10 cellular contexts compared by ENCODE assay signal in genomic region chr7:25720427-25720826, GRCh38.
DNase-seq lines count a peak whose midpoint lies in the region; ATAC-seq, FAIRE-seq and TF ChIP-seq lines count a peak whose summit lies in the region.
"Had no signal": no experiment of that assay in that cellular context is flagged by ENCODE, and none has a peak within 500 bp of the region (broad histone marks: within the 10 kb centered on the region; RNA-seq: fewer than 3 reads in every experiment).

No MANE protein-coding gene starts in this region.

- intact Hi-C loops in Caco-2 (cut with micrococcal nuclease; ENCODE audit: unreplicated experiment) (loop anchor here (1.0 kb wide), 1 partner anchor 131 kb away; no protein-coding TSS in a partner anchor), stomach (cut with DNase I; ENCODE audit: low total_unique reads) (no loop called here)

- no peaks in the 10 kb centered on the region; the same call in 1 of the 2 replicates for H3K27me3 ChIP-seq in Caco-2 (replicated peaks; ENCODE audit: control insufficient read depth, insufficient read depth, low read length)
- H3K27me3 ChIP-seq in liver (ENCODE audit: control insufficient read depth in 4 of 4, insufficient read depth in 4 of 4, low read length in 3 of 4), result peaks cover 0 to 10% (median 0%) of the 10 kb centered on the region in 4 donors
- no peaks in the 10 kb centered on the region for H3K27me3 ChIP-seq in stomach

- H3K4me3 ChIP-seq in Caco-2 (ENCODE audit: low read depth, low read length) (no peak overlapping the region), liver (ENCODE audit: low read depth in 1 of 3, low read length in 3 of 3) (no peak overlapping the region), stomach (no peak overlapping the region)

- TF ChIP-seq CTCF in Caco-2 (IDR thresholded peaks at IDR 0.05; ENCODE audit: insufficient read depth in 1 of 2, low read depth in 1 of 2, low read length in 1 of 2, severe bottlenecking in 1 of 2, unreplicated experiment in 1 of 2) (peak; percentile 49 to 50), liver (IDR thresholded peaks at IDR 0.05; ENCODE audit: low read depth, low read length, missing input control) (no peak), stomach (IDR thresholded peaks at IDR 0.05) (no peak)

- H3K4me1 ChIP-seq in Caco-2, result no peaks in the 10 kb centered on the region
- H3K4me1 ChIP-seq in liver (ENCODE audit: control insufficient read depth in 4 of 4, insufficient read depth in 4 of 4, low read length in 3 of 4), result no peaks in the 10 kb centered on the region
- H3K4me1 ChIP-seq in stomach, result peaks cover 0 to 4% (median 0%) of the 10 kb centered on the region in 4 donors

- CTCF ChIA-PET in Caco-2 (lab: Charles Lee), result no interaction called here

- BruUV-seq in Caco-2 (replicated peaks; lab: Mats Ljungman, UMichigan), result no TSS peak

- TF ChIP-seq POLR2A in H54 (IDR thresholded peaks at IDR 0.05; ENCODE audit: low read depth, low read length) (no peak), stomach (IDR thresholded peaks at IDR 0.05) (no peak)

- no peaks in the 10 kb centered on the region for H3K36me3 Mint-ChIP-seq in Caco-2 (ENCODE audit: insufficient read depth, unreplicated experiment)

- ATAC-seq in GM19467 (IDR thresholded peaks at IDR 0.05; ENCODE audit: unreplicated experiment), result no peak
- ATAC-seq: sciatic nerve had no signal

- no peak for TF ChIP-seq EP300 in stomach (IDR thresholded peaks at IDR 0.05)

- TF ChIP-seq RAD21 in liver (IDR thresholded peaks at IDR 0.05), result peak; percentile 22 to 51

- H3K4me1 Mint-ChIP-seq in Caco-2 (ENCODE audit: low read depth, unreplicated experiment), result no peaks in the 10 kb centered on the region

- H3K9ac ChIP-seq in liver (ENCODE audit: low read depth in 1 of 2, low read length in 2 of 2), result no peak overlapping the region

- no peak overlapping the region for H3K27ac Mint-ChIP-seq in Caco-2 (ENCODE audit: unreplicated experiment)

- H3K9me3 ChIP-seq in Caco-2 (no peaks in the 10 kb centered on the region), liver (ENCODE audit: control insufficient read depth in 4 of 4, low read length in 3 of 4) (no peaks in the 10 kb centered on the region), stomach (no peaks in the 10 kb centered on the region)

- FAIRE-seq in H54 (lab: Jason Lieb, UNC), result no peak

- peaks cover 11% of the 10 kb centered on the region for H3K27me3 Mint-ChIP-seq in Caco-2 (ENCODE audit: insufficient read depth, unreplicated experiment)

- no peak overlapping the region for H3K4me3 Mint-ChIP-seq in Caco-2 (ENCODE audit: unreplicated experiment)

- 43% methylated on average over 2 of the region's 2 CpGs for WGBS in liver
- 56 to 69% (median 59%) methylated on average over 2 of the region's 2 CpGs for WGBS in stomach, 5 donors

- H3K36me3 ChIP-seq in Caco-2 (ENCODE audit: control insufficient read depth, insufficient read depth, low read length) (no peaks in the 10 kb centered on the region), liver (ENCODE audit: control insufficient read depth in 4 of 4, insufficient read depth in 3 of 4, low read depth in 1 of 4, low read length in 3 of 4) (no peaks in the 10 kb centered on the region), stomach (no peaks in the 10 kb centered on the region)

- no peaks in the 10 kb centered on the region for H3K9me3 Mint-ChIP-seq in Caco-2 (ENCODE audit: unreplicated experiment)

- H3K27ac ChIP-seq in liver (ENCODE audit: low read depth in 1 of 2, low read length in 2 of 2), result no peak overlapping the region
- no peak overlapping the region for H3K27ac ChIP-seq in stomach

- POLR2A ChIA-PET in Caco-2 (lab: Charles Lee), result no interaction called here

- DNase-seq in Caco-2, result peak in 1 of 2 experiments; percentile 15
- DNase-seq in H54 (ENCODE audit: insufficient read length, low spot score), result peak; percentile 12
- peak; percentile 32 for DNase-seq in SK-N-DZ (ENCODE audit: low spot score)
- DNase-seq in GOT3 (lab: John Stamatoyannopoulos, UW), result no peak
- DNase-seq in stimulated activated CD8-positive, alpha-beta memory T cell treated with anti-CD3 and anti-CD28 coated beads, Interleukin-4, amount 100 ng/mL, for 48 hours, result no peak
- no peak for DNase-seq in stomach
- DNase-seq: activated CD8-positive, alpha-beta memory T cell treated with anti-CD3 and anti-CD28 coated beads for 24 hours had no signal

TF ChIP-seq in liver, 16 proteins besides CTCF, POLR2A, EP300 and RAD21:
- no peak for TF ChIP-seq HNF4A (conservative IDR thresholded peaks at IDR 0.05)
- TF ChIP-seq JUND (IDR thresholded peaks at IDR 0.05), result no peak
- TF ChIP-seq FOXA2 (IDR thresholded peaks at IDR 0.05), result no peak
- TF ChIP-seq NR2F2 (IDR thresholded peaks at IDR 0.05), result no peak
- no peak for TF ChIP-seq ZBTB33 (IDR thresholded peaks at IDR 0.05)

Comparison
In these comparisons a context has a peak if more than half of its experiments do, and no peak if none do; other contexts are left out.
1. DNase-seq: peak in H54 (single experiment) and SK-N-DZ (single experiment); none in GOT3 (single experiment), stimulated activated CD8-positive, alpha-beta memory T cell treated with anti-CD3 and anti-CD28 coated beads, Interleukin-4, amount 100 ng/mL, for 48 hours (single experiment) and stomach (single experiment).
2. CTCF ChIP-seq: peak in Caco-2 (2 of 2); none in liver (single experiment) and stomach (0 of 7).